ENCODE assay signal across 21 cellular contexts in genomic region chr1:10621906-10622305, GRCh38.
"Had no signal": no experiment of that assay in that cellular context is flagged by ENCODE, and none has a peak within 500 bp of the region (broad histone marks: within the 10 kb centered on the region; RNA-seq: fewer than 3 reads in every experiment).

No MANE protein-coding gene starts in this region.

- H3K9ac ChIP-seq: parathyroid adenoma had no signal

- H3K4me3 ChIP-seq: body of pancreas, cardiac muscle cell, upper lobe of left lung had no signal

- H3K4me1 ChIP-seq: parathyroid adenoma, upper lobe of left lung had no signal

- H3K27ac ChIP-seq: body of pancreas, cardiac muscle cell, parathyroid adenoma, upper lobe of left lung had no signal

- H3K27me3 Mint-ChIP-seq: activated naive CD4-positive, alpha-beta T cell treated with anti-CD3 and anti-CD28 coated beads, Interleukin-2, amount 50 U/mL, for 24 hours; memory B cell had no signal

- DNase-seq: activated CD4-positive, alpha-beta T cell treated with anti-CD3 and anti-CD28 coated beads for 1 hour; activated CD4-positive, alpha-beta T cell treated with anti-CD3 and anti-CD28 coated beads, Interleukin-2, amount 50 U/mL, for 1 hour; activated CD8-positive, alpha-beta memory T cell treated with anti-CD3 and anti-CD28 coated beads, Interleukin-2, amount 50 U/mL, for 48 hours; activated gamma-delta T cell; activated T-cell treated with anti-CD3 and anti-CD28 coated beads, Interleukin-2, amount 50 U/mL, for 72 hours; anterior cingulate cortex; body of pancreas; dermis blood vessel endothelial cell; effector CD8-positive, alpha-beta T cell; erythroblast; hippocampal formation; nucleus accumbens; stimulated activated CD4-positive, alpha-beta T cell treated with anti-CD3 and anti-CD28 coated beads, Interleukin-4, amount 100 ng/mL, for 1 hour; stimulated activated naive CD4-positive, alpha-beta T cell; upper lobe of left lung had no signal

- H3K4me1 Mint-ChIP-seq: activated naive CD4-positive, alpha-beta T cell treated with anti-CD3 and anti-CD28 coated beads, Interleukin-2, amount 50 U/mL, for 24 hours; memory B cell had no signal

- H3K27me3 ChIP-seq: body of pancreas, cardiac muscle cell, upper lobe of left lung had no signal

- H2AFZ ChIP-seq: parathyroid adenoma had no signal

- H3K27ac Mint-ChIP-seq: activated T-cell treated with anti-CD3 and anti-CD28 coated beads, Interleukin-2, amount 50 U/mL, for 72 hours; memory B cell; nephron had no signal

- H3K9me3 ChIP-seq: body of pancreas, upper lobe of left lung had no signal

- H3K4me3 Mint-ChIP-seq: activated naive CD4-positive, alpha-beta T cell treated with anti-CD3 and anti-CD28 coated beads, Interleukin-2, amount 50 U/mL, for 24 hours; activated T-cell treated with anti-CD3 and anti-CD28 coated beads, Interleukin-2, amount 50 U/mL, for 72 hours; memory B cell; nephron had no signal

- H3K9me3 Mint-ChIP-seq: activated naive CD4-positive, alpha-beta T cell treated with anti-CD3 and anti-CD28 coated beads, Interleukin-2, amount 50 U/mL, for 24 hours; activated T-cell treated with anti-CD3 and anti-CD28 coated beads, Interleukin-2, amount 50 U/mL, for 72 hours; memory B cell; nephron had no signal

- ATAC-seq: activated T-cell treated with anti-CD3 and anti-CD28 coated beads, Interleukin-2, amount 50 U/mL, for 72 hours; body of pancreas; SK-N-SH treated with all-trans-retinoic acid at 6 μM for 48 hours had no signal
